In genomic region chr19:49333426-49334288, GRCh38 we compare ENCODE assay signal across 8 cellular contexts. TPM values are rescaled to one million over a fixed set of nuclear protein-coding genes. Genes with fewer than 3 reads are reported as not detected.
DNase-seq lines count a peak whose midpoint lies in the region; ATAC-seq, FAIRE-seq and TF ChIP-seq lines count a peak whose summit lies in the region.

No MANE protein-coding gene starts in this region.

- DNase-seq in activated CD4-positive, alpha-beta T cell treated with anti-CD3 and anti-CD28 coated beads, Interleukin-2, amount 10 ng/mL, durations not matched to agents 7 days and 5 days = peak; percentile 81
- DNase-seq in endothelial cell of umbilical vein (ENCODE audit: low read depth, low spot score) (no peak), NCI-H82 (lab: John Stamatoyannopoulos, UW) (no peak), frontal cortex (ENCODE audit: low spot score in 2 of 2) (no peak), kidney tubule cell (ENCODE audit: low spot score) (no peak)
- peak; percentile 31 for DNase-seq in stimulated activated CD8-positive, alpha-beta memory T cell treated with anti-CD3 and anti-CD28 coated beads, Interleukin-15, amount 100 ng/mL, for 24 hours (ENCODE audit: low read depth)

- H3K9me3 ChIP-seq in endothelial cell of umbilical vein (replicated peaks; ENCODE audit: control insufficient read depth, insufficient read depth, low read length) = no peaks in the 10 kb centered on the region

- intact Hi-C loops in endothelial cell of umbilical vein (cut with micrococcal nuclease) = no loop called here

- BruUV-seq in endothelial cell of umbilical vein (replicated peaks; lab: Mats Ljungman, UMichigan) = no TSS peak

- no peak overlapping the region for H3K9ac ChIP-seq in endothelial cell of umbilical vein (replicated peaks; ENCODE audit: extremely low read depth, insufficient read depth, low read length)

- H3K4me2 ChIP-seq in endothelial cell of umbilical vein (ENCODE audit: insufficient read depth, low read length) = no peak overlapping the region

- H3K4me1 Mint-ChIP-seq in activated CD4-positive, alpha-beta T cell treated with anti-CD3 and anti-CD28 coated beads, Interleukin-2, amount 10 ng/mL, durations not matched to agents 7 days and 5 days = peaks cover 81% of the 10 kb centered on the region

- no peak overlapping the region for H3K4me3 ChIP-seq in endothelial cell of umbilical vein (replicated peaks in 1 of 3; ENCODE audit: insufficient read depth in 1 of 3, low read depth in 1 of 3, low read length in 3 of 3)

- peak; percentile 43 for ATAC-seq in GM18517 (IDR thresholded peaks at IDR 0.05; ENCODE audit: unreplicated experiment)
- ATAC-seq in HG03139 (IDR thresholded peaks at IDR 0.05; ENCODE audit: unreplicated experiment) = peak; percentile 44

- H4K20me1 ChIP-seq in endothelial cell of umbilical vein (replicated peaks; ENCODE audit: control insufficient read depth, extremely low read depth, insufficient read depth, low read length) = no peaks in the 10 kb centered on the region

- H3K9me3 Mint-ChIP-seq in activated CD4-positive, alpha-beta T cell treated with anti-CD3 and anti-CD28 coated beads, Interleukin-2, amount 10 ng/mL, durations not matched to agents 7 days and 5 days = no peaks in the 10 kb centered on the region

- POLR2A ChIA-PET in activated CD4-positive, alpha-beta T cell treated with anti-CD3 and anti-CD28 coated beads, Interleukin-2, amount 10 ng/mL, durations not matched to agents 7 days and 5 days (lab: Charles Lee) = no interaction called here
- POLR2A ChIA-PET in endothelial cell of umbilical vein (lab: Charles Lee) = no interaction called here

- H3K79me2 ChIP-seq in endothelial cell of umbilical vein (ENCODE audit: control insufficient read depth, insufficient read depth, low read length) = no peaks in the 10 kb centered on the region

- FAIRE-seq in endothelial cell of umbilical vein (lab: Jason Lieb, UNC) (no peak), frontal cortex (lab: Jason Lieb, UNC) (no peak)

- H2AFZ ChIP-seq in endothelial cell of umbilical vein (ENCODE audit: low read depth, low read length) = no peak overlapping the region

- peak overlapping the region; percentile 100 for H3K4me3 Mint-ChIP-seq in activated CD4-positive, alpha-beta T cell treated with anti-CD3 and anti-CD28 coated beads, Interleukin-2, amount 10 ng/mL, durations not matched to agents 7 days and 5 days

- no peak overlapping the region for H3K27ac ChIP-seq in endothelial cell of umbilical vein (ENCODE audit: insufficient read depth, low read depth, low read length)

- H3K27me3 ChIP-seq in endothelial cell of umbilical vein (ENCODE audit: control insufficient read depth in 2 of 2, insufficient read depth in 2 of 2, low read length in 2 of 2) = no peaks in the 10 kb centered on the region

- H3K27me3 Mint-ChIP-seq in activated CD4-positive, alpha-beta T cell treated with anti-CD3 and anti-CD28 coated beads, Interleukin-2, amount 10 ng/mL, durations not matched to agents 7 days and 5 days = no peaks in the 10 kb centered on the region

- no peak for TF ChIP-seq POLR2A in endothelial cell of umbilical vein (IDR thresholded peaks at IDR 0.05; ENCODE audit: low read depth, low read length)

- TF ChIP-seq CTCF in endothelial cell of umbilical vein (IDR thresholded peaks at IDR 0.05; ENCODE audit: extremely low read depth in 1 of 2, insufficient read depth in 1 of 2, low read depth in 1 of 2, low read length in 2 of 2) = no peak

- no peaks in the 10 kb centered on the region for H3K9me1 ChIP-seq in endothelial cell of umbilical vein (replicated peaks; ENCODE audit: control insufficient read depth, extremely low read depth, insufficient read depth, low read length)

- H3K4me1 ChIP-seq in endothelial cell of umbilical vein (ENCODE audit: control insufficient read depth, extremely low read depth, insufficient read depth, low read length) = peaks cover 5% of the 10 kb centered on the region

- peak overlapping the region; percentile 88 for H3K27ac Mint-ChIP-seq in activated CD4-positive, alpha-beta T cell treated with anti-CD3 and anti-CD28 coated beads, Interleukin-2, amount 10 ng/mL, durations not matched to agents 7 days and 5 days

- dilution Hi-C loops in endothelial cell of umbilical vein (cut with MboI; ENCODE audit: extremely low pct_ligation_motif_present, low sequenced_read_pairs) = no loop called here

- CTCF ChIA-PET in activated CD4-positive, alpha-beta T cell treated with anti-CD3 and anti-CD28 coated beads, Interleukin-2, amount 10 ng/mL, durations not matched to agents 7 days and 5 days (lab: Charles Lee) = interaction anchor here (0.9 to 2.2 kb wide), 6 partner anchors 11 to 340 kb away, joined by 3 to 6 read pairs (median 3); partner anchors contain the start of genes GYS1 and RUVBL2
- CTCF ChIA-PET in endothelial cell of umbilical vein (lab: Charles Lee) = no interaction called here

- no peaks in the 10 kb centered on the region for H3K36me3 ChIP-seq in endothelial cell of umbilical vein (ENCODE audit: control insufficient read depth in 2 of 2, extremely low read depth in 1 of 2, insufficient read depth in 2 of 2, low read length in 2 of 2)

- H3K36me3 Mint-ChIP-seq in activated CD4-positive, alpha-beta T cell treated with anti-CD3 and anti-CD28 coated beads, Interleukin-2, amount 10 ng/mL, durations not matched to agents 7 days and 5 days (ENCODE audit: low read depth) = peaks cover 55% of the 10 kb centered on the region

RNA-seq across cellular contexts. Expression of gene CD37, which starts 1.5 kb away (rescaled TPM):
- 100 to 1,000 TPM; 268 to 352 TPM for total RNA-seq in activated CD4-positive, alpha-beta T cell treated with anti-CD3 and anti-CD28 coated beads, Interleukin-2, amount 10 ng/mL, durations not matched to agents 7 days and 5 days
- total RNA-seq in endothelial cell of umbilical vein (not detected in 2 replicates), frontal cortex (0.82 TPM)
- polyA plus RNA-seq in endothelial cell of umbilical vein = not detected in 2 replicates
- not detected in 2 replicates for polyA plus RNA-seq in endothelial cell of umbilical vein (2011; cell fraction: cytosol; rRNA removed)
- polyA plus RNA-seq in endothelial cell of umbilical vein (2011; cell fraction: nucleus; rRNA removed) = not detected in 2 replicates
- polyA plus RNA-seq in endothelial cell of umbilical vein (2012) = 2.4 and 23.0 TPM in 2 replicates
- polyA minus RNA-seq in endothelial cell of umbilical vein = 0.17 TPM in 1 of 2 replicates, not detected in the other
- polyA minus RNA-seq in endothelial cell of umbilical vein (2011; cell fraction: cytosol; rRNA and poly(A)+ RNA removed) = not detected
- polyA minus RNA-seq in endothelial cell of umbilical vein (2011; cell fraction: nucleus; rRNA and poly(A)+ RNA removed) = not detected in 2 replicates

RNA-seq across cellular contexts. Expression of gene SLC6A16, which starts 8.7 kb away (rescaled TPM):
- total RNA-seq in activated CD4-positive, alpha-beta T cell treated with anti-CD3 and anti-CD28 coated beads, Interleukin-2, amount 10 ng/mL, durations not matched to agents 7 days and 5 days = 1 to 10 TPM; 4.8 to 5.7 TPM
- 1.6 and 3.6 TPM in 2 replicates for total RNA-seq in endothelial cell of umbilical vein
- polyA plus RNA-seq in endothelial cell of umbilical vein = 0.72 and 1.1 TPM in 2 replicates
- polyA plus RNA-seq in endothelial cell of umbilical vein (2011; cell fraction: cytosol; rRNA removed) = 0.23 and 0.28 TPM in 2 replicates
- 5.1 and 5.2 TPM in 2 replicates for polyA plus RNA-seq in endothelial cell of umbilical vein (2011; cell fraction: nucleus; rRNA removed)
- 0.96 and 1.9 TPM in 2 replicates for polyA plus RNA-seq in endothelial cell of umbilical vein (2012)
- 2.0 and 5.3 TPM in 2 replicates for polyA minus RNA-seq in endothelial cell of umbilical vein
- 1.3 TPM for polyA minus RNA-seq in endothelial cell of umbilical vein (2011; cell fraction: cytosol; rRNA and poly(A)+ RNA removed)
- polyA minus RNA-seq in endothelial cell of umbilical vein (2011; cell fraction: nucleus; rRNA and poly(A)+ RNA removed) = 2.3 and 5.9 TPM in 2 replicates
- total RNA-seq in frontal cortex = not detected

RNA-seq across cellular contexts. Expression of gene TEAD2, which starts 28.6 kb away (rescaled TPM):
- total RNA-seq in activated CD4-positive, alpha-beta T cell treated with anti-CD3 and anti-CD28 coated beads, Interleukin-2, amount 10 ng/mL, durations not matched to agents 7 days and 5 days = not detected
- total RNA-seq in endothelial cell of umbilical vein = 89.4 and 93.3 TPM in 2 replicates
- polyA plus RNA-seq in endothelial cell of umbilical vein = 60.3 and 60.9 TPM in 2 replicates
- polyA plus RNA-seq in endothelial cell of umbilical vein (2011; cell fraction: cytosol; rRNA removed) = 57.3 and 61.7 TPM in 2 replicates
- polyA plus RNA-seq in endothelial cell of umbilical vein (2011; cell fraction: nucleus; rRNA removed) = 61.3 and 76.0 TPM in 2 replicates
- polyA plus RNA-seq in endothelial cell of umbilical vein (2012) = 81.7 and 84.9 TPM in 2 replicates
- 65.8 and 75.7 TPM in 2 replicates for polyA minus RNA-seq in endothelial cell of umbilical vein
- 9.7 TPM for polyA minus RNA-seq in endothelial cell of umbilical vein (2011; cell fraction: cytosol; rRNA and poly(A)+ RNA removed)
- 30.4 and 32.5 TPM in 2 replicates for polyA minus RNA-seq in endothelial cell of umbilical vein (2011; cell fraction: nucleus; rRNA and poly(A)+ RNA removed)
- 5.3 TPM for total RNA-seq in frontal cortex

RNA-seq across cellular contexts. Expression of gene DKKL1, which starts 30.0 kb away (rescaled TPM):
- total RNA-seq in activated CD4-positive, alpha-beta T cell treated with anti-CD3 and anti-CD28 coated beads, Interleukin-2, amount 10 ng/mL, durations not matched to agents 7 days and 5 days = not detected
- not detected in 2 replicates for total RNA-seq in endothelial cell of umbilical vein
- polyA plus RNA-seq in endothelial cell of umbilical vein = 0.21 and 0.35 TPM in 2 replicates
- polyA plus RNA-seq in endothelial cell of umbilical vein (2011; cell fraction: cytosol; rRNA removed) = 0.17 and 0.35 TPM in 2 replicates
- 0.41 TPM in 1 of 2 replicates, not detected in the other for polyA plus RNA-seq in endothelial cell of umbilical vein (2011; cell fraction: nucleus; rRNA removed)
- 0.32 and 0.89 TPM in 2 replicates for polyA plus RNA-seq in endothelial cell of umbilical vein (2012)
- 0.29 TPM in 1 of 2 replicates, not detected in the other for polyA minus RNA-seq in endothelial cell of umbilical vein
- not detected for polyA minus RNA-seq in endothelial cell of umbilical vein (2011; cell fraction: cytosol; rRNA and poly(A)+ RNA removed)
- polyA minus RNA-seq in endothelial cell of umbilical vein (2011; cell fraction: nucleus; rRNA and poly(A)+ RNA removed) = not detected in 2 replicates
- 1.2 TPM for total RNA-seq in frontal cortex

RNA-seq across cellular contexts. Expression of gene KASH5, which starts 54.4 kb away (rescaled TPM):
- total RNA-seq in activated CD4-positive, alpha-beta T cell treated with anti-CD3 and anti-CD28 coated beads, Interleukin-2, amount 10 ng/mL, durations not matched to agents 7 days and 5 days = under 1 TPM; 0.45 to 0.85 TPM
- total RNA-seq in endothelial cell of umbilical vein (not detected in 2 replicates), frontal cortex (not detected)
- 0.03 TPM in 1 of 2 replicates, not detected in the other for polyA plus RNA-seq in endothelial cell of umbilical vein
- polyA plus RNA-seq in endothelial cell of umbilical vein (2011; cell fraction: cytosol; rRNA removed) = 0.06 TPM in 1 of 2 replicates, not detected in the other
- not detected in 2 replicates for polyA plus RNA-seq in endothelial cell of umbilical vein (2011; cell fraction: nucleus; rRNA removed)
- polyA plus RNA-seq in endothelial cell of umbilical vein (2012) = not detected in 2 replicates
- not detected in 2 replicates for polyA minus RNA-seq in endothelial cell of umbilical vein
- not detected for polyA minus RNA-seq in endothelial cell of umbilical vein (2011; cell fraction: cytosol; rRNA and poly(A)+ RNA removed)
- not detected in 2 replicates for polyA minus RNA-seq in endothelial cell of umbilical vein (2011; cell fraction: nucleus; rRNA and poly(A)+ RNA removed)

Comparison
In these comparisons a context has a peak if more than half of its experiments do, and no peak if none do; other contexts are left out.
1. DNase-seq: peak in activated CD4-positive, alpha-beta T cell treated with anti-CD3 and anti-CD28 coated beads, Interleukin-2, amount 10 ng/mL, durations not matched to agents 7 days and 5 days (single experiment) and stimulated activated CD8-positive, alpha-beta memory T cell treated with anti-CD3 and anti-CD28 coated beads, Interleukin-15, amount 100 ng/mL, for 24 hours (single experiment); none in endothelial cell of umbilical vein (single experiment), NCI-H82 (single experiment), frontal cortex (0 of 2) and kidney tubule cell (single experiment).
2. RNA of gene CD37, which starts 1.5 kb away (total RNA-seq): 268 to 352 TPM in activated CD4-positive, alpha-beta T cell treated with anti-CD3 and anti-CD28 coated beads, Interleukin-2, amount 10 ng/mL, durations not matched to agents 7 days and 5 days; 0.82 TPM in frontal cortex (single experiment) and not detected in endothelial cell of umbilical vein; every median in the first group is over 100 times any median in the second.
3. RNA of gene TEAD2, which starts 28.6 kb away (total RNA-seq): 89.4 to 93.3 TPM in endothelial cell of umbilical vein; 5.3 TPM in frontal cortex (single experiment) and not detected in activated CD4-positive, alpha-beta T cell treated with anti-CD3 and anti-CD28 coated beads, Interleukin-2, amount 10 ng/mL, durations not matched to agents 7 days and 5 days; every median in the first group is over 10 times any median in the second.